Comparison of ENCODE assay signal across 8 cellular contexts in the genomic region with DNA sequence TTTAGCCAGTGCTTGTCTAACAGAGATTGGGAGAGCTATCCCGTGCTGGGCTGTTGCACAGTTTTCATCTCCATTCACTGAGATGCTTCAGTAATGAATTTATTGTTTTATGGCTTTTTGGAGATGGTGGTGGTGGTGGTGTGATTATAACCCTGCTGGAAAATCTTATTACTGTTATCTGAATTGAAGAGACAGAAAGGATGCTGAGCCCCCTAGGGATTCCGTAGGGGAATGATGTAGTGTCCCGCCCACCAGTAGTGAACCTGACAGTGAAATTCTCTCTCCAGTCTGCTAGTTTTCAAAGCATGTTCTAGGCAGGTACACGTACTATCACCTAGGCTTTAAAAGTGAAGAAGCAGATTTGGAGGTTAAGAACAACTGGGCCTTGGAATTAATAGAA. TPM values are rescaled to one million over a fixed set of nuclear protein-coding genes. Genes with fewer than 3 reads are reported as not detected.
DNase-seq lines count a peak whose midpoint lies in the region; ATAC-seq, FAIRE-seq and TF ChIP-seq lines count a peak whose summit lies in the region.

No MANE protein-coding gene starts in this region.

- H3K4me3 ChIP-seq in WI38 (ENCODE audit: low read depth, low read length) (peak overlapping the region; percentile 99), iPS-18c (ENCODE audit: insufficient read depth, low read depth, low read length) (peak overlapping the region; percentile 87), tibial artery (peak overlapping the region; percentile 82 to 99)

- peaks cover 22% of the 10 kb centered on the region for H3K4me1 Mint-ChIP-seq in activated T-cell treated with anti-CD3 and anti-CD28 coated beads, Interleukin-2, amount 50 U/mL, for 72 hours (ENCODE audit: low read depth)

- intact Hi-C loops in tibial artery (cut with DNase I; ENCODE audit: low total_unique reads), result loop anchor here (10.0 kb wide), 1 partner anchor 173 kb away; no protein-coding TSS in a partner anchor

- H3K9me3 ChIP-seq in iPS-18c (ENCODE audit: control insufficient read depth, insufficient read depth, low read length) (no peaks in the 10 kb centered on the region), tibial artery (no peaks in the 10 kb centered on the region)

- H3K4me1 ChIP-seq in tibial artery, result peaks cover 0 to 34% (median 13%) of the 10 kb centered on the region in 4 donors

- no peak overlapping the region for H3K27ac Mint-ChIP-seq in activated T-cell treated with anti-CD3 and anti-CD28 coated beads, Interleukin-2, amount 50 U/mL, for 72 hours

- peaks cover 0 to 6% of the 10 kb centered on the region in 2 donors for H3K36me3 Mint-ChIP-seq in activated T-cell treated with anti-CD3 and anti-CD28 coated beads, Interleukin-2, amount 50 U/mL, for 72 hours (ENCODE audit: insufficient read depth in 2 of 2)

- FAIRE-seq in H54 (lab: Jason Lieb, UNC), result no peak

- TF ChIP-seq POLR2A in H54 (IDR thresholded peaks at IDR 0.05; ENCODE audit: low read depth, low read length), result no peak

- peak overlapping the region in 1 of 2 donors; percentile 96 for H3K27ac ChIP-seq in tibial artery

- ATAC-seq in activated T-cell treated with anti-CD3 and anti-CD28 coated beads, Interleukin-2, amount 50 U/mL, for 72 hours (replicated peaks in 1 of 2), result no peak

- no peaks in the 10 kb centered on the region for H3K9me3 Mint-ChIP-seq in activated T-cell treated with anti-CD3 and anti-CD28 coated beads, Interleukin-2, amount 50 U/mL, for 72 hours

- H3K27me3 Mint-ChIP-seq in activated T-cell treated with anti-CD3 and anti-CD28 coated beads, Interleukin-2, amount 50 U/mL, for 72 hours (ENCODE audit: low read depth), result peaks cover 46% of the 10 kb centered on the region

- peak overlapping the region; percentile 39 to 70 for H3K4me3 Mint-ChIP-seq in activated T-cell treated with anti-CD3 and anti-CD28 coated beads, Interleukin-2, amount 50 U/mL, for 72 hours

- no peaks in the 10 kb centered on the region for H3K27me3 ChIP-seq in tibial artery

- DNase-seq in activated T-cell treated with anti-CD3 and anti-CD28 coated beads, Interleukin-2, amount 50 U/mL, for 72 hours, result no peak
- no peak for DNase-seq in activated T-cell treated with anti-CD3 and anti-CD28 coated beads, Interleukin-2, amount 50 U/mL, for 1 hour
- DNase-seq in tibial artery, result no peak
- DNase-seq in NCI-H1092 (lab: John Stamatoyannopoulos, UW), result no peak
- DNase-seq in H54 (ENCODE audit: insufficient read length, low spot score), result no peak
- DNase-seq in NCI-H1436 treated with DMSO at 0.1 percent for 48 hours (lab: John Stamatoyannopoulos, UW), result no peak

- no peaks in the 10 kb centered on the region for H3K36me3 ChIP-seq in tibial artery

- 0 out of 2 replicates have a peak, but pooled peaks have one; percentile 27 for TF ChIP-seq CTCF in WI38 (IDR thresholded peaks at IDR 0.05; ENCODE audit: low read depth, low read length)
- no peak for TF ChIP-seq CTCF in tibial artery (IDR thresholded peaks at IDR 0.05)

RNA-seq across cellular contexts. Expression of a gene that starts 1.9 kb away (rescaled TPM):
- total RNA-seq in activated T-cell treated with anti-CD3 and anti-CD28 coated beads, Interleukin-2, amount 50 U/mL, for 72 hours, result 1 to 10 TPM in 1 of 2 donors, under 1 TPM in 1; 0.67 to 1.5 TPM
